1 cellular context compared by ENCODE assay signal in the genomic region with DNA sequence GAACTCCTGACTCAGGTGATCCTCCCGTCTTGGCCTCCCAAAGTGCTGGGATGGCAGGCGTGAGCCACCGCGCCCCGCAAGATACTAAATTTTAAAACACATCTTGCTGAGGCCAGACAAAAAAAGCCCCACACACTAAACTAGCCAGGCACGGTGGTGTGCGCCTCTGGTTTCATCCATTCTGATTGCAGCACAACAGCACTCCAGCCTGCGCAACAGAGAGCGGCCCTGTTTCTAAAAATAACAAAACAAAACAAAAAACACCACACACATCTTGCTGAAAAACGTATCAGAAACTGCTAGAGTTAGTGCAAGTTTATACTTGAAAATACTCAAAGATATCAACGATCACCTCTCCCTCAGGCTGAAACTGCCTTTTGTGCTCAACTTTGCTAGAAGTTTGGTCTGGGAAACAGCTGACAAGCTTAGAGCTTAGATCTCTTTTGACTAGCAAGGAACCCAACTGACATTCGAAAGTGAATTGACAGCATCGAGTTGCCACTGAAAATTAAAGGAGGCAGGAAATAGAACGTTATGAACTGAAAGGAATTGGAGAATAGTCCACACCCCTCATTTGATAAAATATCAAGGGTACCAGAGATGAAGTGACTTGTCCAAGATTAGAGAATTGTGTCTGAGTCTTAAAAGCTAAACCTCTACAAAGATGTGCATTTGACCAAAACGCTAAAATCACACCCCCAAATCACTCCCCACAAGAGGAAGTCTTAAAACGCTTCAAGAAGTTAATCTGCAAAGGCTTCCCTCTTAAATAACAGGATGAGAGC.
TF ChIP-seq lines count a peak whose summit lies in the region.

No MANE protein-coding gene starts in this region.

TF ChIP-seq in HEK293, 187 proteins besides CTCF, POLR2A, EP300 and RAD21 (continued from another document):
- TF ChIP-seq ZNF266 (tag by site-specific recombination; IDR thresholded peaks at IDR 0.05; ENCODE audit: low read depth), result no peak
- TF ChIP-seq, protein P1, sequence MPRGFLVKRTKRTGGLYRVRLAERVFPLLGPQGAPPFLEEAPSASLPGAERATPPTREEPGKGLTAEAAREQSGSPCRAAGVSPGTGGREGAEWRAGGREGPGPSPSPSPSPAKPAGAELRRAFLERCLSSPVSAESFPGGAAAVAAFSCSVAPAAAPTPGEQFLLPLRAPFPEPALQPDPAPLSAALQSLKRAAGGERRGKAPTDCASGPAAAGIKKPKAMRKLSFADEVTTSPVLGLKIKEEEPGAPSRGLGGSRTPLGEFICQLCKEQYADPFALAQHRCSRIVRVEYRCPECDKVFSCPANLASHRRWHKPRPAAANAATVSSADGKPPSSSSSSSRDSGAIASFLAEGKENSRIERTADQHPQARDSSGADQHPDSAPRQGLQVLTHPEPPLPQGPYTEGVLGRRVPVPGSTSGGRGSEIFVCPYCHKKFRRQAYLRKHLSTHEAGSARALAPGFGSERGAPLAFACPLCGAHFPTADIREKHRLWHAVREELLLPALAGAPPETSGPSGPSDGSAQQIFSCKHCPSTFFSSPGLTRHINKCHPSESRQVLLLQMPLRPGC (tag by site-specific recombination; IDR thresholded peaks at IDR 0.05), result no peak
- TF ChIP-seq, protein P2, sequence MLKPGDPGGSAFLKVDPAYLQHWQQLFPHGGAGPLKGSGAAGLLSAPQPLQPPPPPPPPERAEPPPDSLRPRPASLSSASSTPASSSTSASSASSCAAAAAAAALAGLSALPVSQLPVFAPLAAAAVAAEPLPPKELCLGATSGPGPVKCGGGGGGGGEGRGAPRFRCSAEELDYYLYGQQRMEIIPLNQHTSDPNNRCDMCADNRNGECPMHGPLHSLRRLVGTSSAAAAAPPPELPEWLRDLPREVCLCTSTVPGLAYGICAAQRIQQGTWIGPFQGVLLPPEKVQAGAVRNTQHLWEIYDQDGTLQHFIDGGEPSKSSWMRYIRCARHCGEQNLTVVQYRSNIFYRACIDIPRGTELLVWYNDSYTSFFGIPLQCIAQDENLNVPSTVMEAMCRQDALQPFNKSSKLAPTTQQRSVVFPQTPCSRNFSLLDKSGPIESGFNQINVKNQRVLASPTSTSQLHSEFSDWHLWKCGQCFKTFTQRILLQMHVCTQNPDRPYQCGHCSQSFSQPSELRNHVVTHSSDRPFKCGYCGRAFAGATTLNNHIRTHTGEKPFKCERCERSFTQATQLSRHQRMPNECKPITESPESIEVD (tag by site-specific recombination; IDR thresholded peaks at IDR 0.05), result no peak
- TF ChIP-seq ZIC2 (tag by site-specific recombination; IDR thresholded peaks at IDR 0.05), result no peak
- TF ChIP-seq HOXD13 (CRISPR knock-in tag; IDR thresholded peaks at IDR 0.05; ENCODE audit: borderline replicate concordance), result no peak
- TF ChIP-seq, protein P3, sequence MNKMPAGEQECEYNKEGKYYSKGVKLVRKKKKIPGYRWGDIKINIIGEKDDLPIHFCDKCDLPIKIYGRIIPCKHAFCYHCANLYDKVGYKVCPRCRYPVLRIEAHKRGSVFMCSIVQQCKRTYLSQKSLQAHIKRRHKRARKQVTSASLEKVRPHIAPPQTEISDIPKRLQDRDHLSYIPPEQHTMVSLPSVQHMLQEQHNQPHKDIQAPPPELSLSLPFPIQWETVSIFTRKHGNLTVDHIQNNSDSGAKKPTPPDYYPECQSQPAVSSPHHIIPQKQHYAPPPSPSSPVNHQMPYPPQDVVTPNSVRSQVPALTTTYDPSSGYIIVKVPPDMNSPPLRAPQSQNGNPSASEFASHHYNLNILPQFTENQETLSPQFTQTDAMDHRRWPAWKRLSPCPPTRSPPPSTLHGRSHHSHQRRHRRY (tag by site-specific recombination; IDR thresholded peaks at IDR 0.05), result no peak
